Comparison of ENCODE assay signal across 20 cellular contexts in the genomic region with DNA sequence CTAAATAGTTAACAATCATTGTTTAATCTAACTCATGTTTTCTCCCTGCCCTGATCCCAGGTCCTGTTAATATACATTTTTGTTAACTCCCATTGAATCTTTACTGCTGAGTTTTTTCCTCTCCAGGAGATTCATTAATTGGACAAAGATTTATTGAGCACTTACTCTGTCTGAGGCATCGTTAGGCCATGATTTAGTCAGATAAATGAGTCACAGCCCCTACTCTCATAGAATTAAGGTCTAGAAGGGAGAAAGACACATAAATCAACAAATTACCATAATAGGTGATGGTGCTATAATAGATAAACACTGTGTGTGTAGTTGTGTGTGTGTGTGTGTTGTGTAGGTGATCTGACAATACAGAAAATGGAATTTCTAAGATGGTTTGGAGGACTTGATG.
DNase-seq lines count a peak whose midpoint lies in the region; ATAC-seq and TF ChIP-seq lines count a peak whose summit lies in the region.
"Had no signal": no experiment of that assay in that cellular context is flagged by ENCODE, and none has a peak within 500 bp of the region (broad histone marks: within the 10 kb centered on the region; RNA-seq: fewer than 3 reads in every experiment).

No MANE protein-coding gene starts in this region.

- no peaks in the 10 kb centered on the region for H3K9me2 ChIP-seq in SK-N-SH

- no peaks in the 10 kb centered on the region for H4K20me1 ChIP-seq in SK-N-SH (ENCODE audit: insufficient read depth)
- H4K20me1 ChIP-seq: BLaER1 had no signal

- WGBS in SK-N-SH (ENCODE audit: low lambda C conversion rate) = 3% methylated on average over 1 of the region's 1 CpG

- no peak for TF ChIP-seq CTCF in SK-N-SH (IDR thresholded peaks at IDR 0.05)
- TF ChIP-seq CTCF in fibroblast of villous mesenchyme (IDR thresholded peaks at IDR 0.05; ENCODE audit: insufficient read depth, low read depth, low read length) = no peak

- CTCF ChIA-PET in SK-N-SH (lab: Yijun Ruan, JAX) = no interaction called here

- TF ChIP-seq EP300 in SK-N-SH (IDR thresholded peaks at IDR 0.05; ENCODE audit: borderline replicate concordance in 1 of 2, low read depth in 1 of 2, low read length in 1 of 2) = no peak

- H3K79me2 ChIP-seq in SK-N-SH (ENCODE audit: insufficient read depth) = no peaks in the 10 kb centered on the region

- H3K9ac ChIP-seq in SK-N-SH = no peak overlapping the region
- H3K9ac ChIP-seq: BLaER1 had no signal

- no peak overlapping the region for H3K4me2 ChIP-seq in SK-N-SH
- H3K4me2 ChIP-seq: A549, BLaER1, GM23338 had no signal

- no peaks in the 10 kb centered on the region for H3K9me3 ChIP-seq in SK-N-SH
- H3K9me3 ChIP-seq: A549 had no signal

- no peak for ATAC-seq in SK-N-SH treated with all-trans-retinoic acid at 6 μM for 48 hours
- ATAC-seq: A549; CD8-positive, alpha-beta T cell; GM23338; HepG2 had no signal

- TF ChIP-seq RAD21 in SK-N-SH (IDR thresholded peaks at IDR 0.05; ENCODE audit: low read length) = no peak

- POLR2A ChIA-PET in SK-N-SH (lab: Yijun Ruan, JAX) = no interaction called here

- no peak overlapping the region for H3K27ac ChIP-seq in SK-N-SH (ENCODE audit: low read depth in 2 of 2, low read length in 1 of 2)
- H3K27ac ChIP-seq: 22Rv1, A549, BLaER1 had no signal

- H3K36me3 ChIP-seq in SK-N-SH (replicated peaks in 1 of 2; ENCODE audit: control insufficient read depth in 1 of 2, insufficient read depth in 2 of 2, low read length in 1 of 2) = no peaks in the 10 kb centered on the region
- H3K36me3 ChIP-seq: BLaER1 had no signal

- no peak overlapping the region for H2AFZ ChIP-seq in SK-N-SH (ENCODE audit: low read depth)
- H2AFZ ChIP-seq: GM23338 had no signal

- peaks cover 4% of the 10 kb centered on the region for H3F3A ChIP-seq in SK-N-SH (replicated peaks; ENCODE audit: insufficient read depth)

- DNase-seq in SK-N-SH (no peak), NCI-H69 (lab: John Stamatoyannopoulos, UW) (peak; percentile 16), fibroblast of villous mesenchyme (ENCODE audit: low read depth) (peak; percentile 33), CD1c-positive myeloid dendritic cell (ENCODE audit: extremely low spot score) (no peak), NCI-H1417 treated with DMSO at 0.1 percent for 48 hours (lab: John Stamatoyannopoulos, UW) (no peak)
- no peak for DNase-seq in activated CD8-positive, alpha-beta memory T cell treated with anti-CD3 and anti-CD28 coated beads, Interleukin-2, amount 50 U/mL, for 4 hours
- DNase-seq: Calu3; CD8-positive, alpha-beta T cell; DMS53; DND-41; EL; HCEC 1CT; HFFc6; KBM-7 had no signal

- no peaks in the 10 kb centered on the region for H3K4me1 ChIP-seq in SK-N-SH (ENCODE audit: control insufficient read depth in 1 of 2, insufficient read depth in 2 of 2, low read depth in 1 of 2, low read length in 1 of 2)
- H3K4me1 ChIP-seq: A549, BLaER1 had no signal

- H3K4me3 ChIP-seq in SK-N-SH (ENCODE audit: low read depth in 2 of 2, low read length in 1 of 2) (no peak overlapping the region), fibroblast of villous mesenchyme (ENCODE audit: low read depth, low read length) (no peak overlapping the region)
- H3K4me3 ChIP-seq: A549, BLaER1, GM23338 had no signal

- no peaks in the 10 kb centered on the region for H3K27me3 ChIP-seq in SK-N-SH (ENCODE audit: insufficient read depth)
- H3K27me3 ChIP-seq: BLaER1 had no signal

TF ChIP-seq in SK-N-SH treated with all-trans-retinoic acid at 6 μM for 48 hours, 23 proteins besides CTCF, POLR2A, EP300 and RAD21:
- TF ChIP-seq ZNF70 (CRISPR knock-in tag; IDR thresholded peaks at IDR 0.05) (no peak), TOX (CRISPR knock-in tag; IDR thresholded peaks at IDR 0.05; ENCODE audit: borderline replicate concordance) (no peak), ZC3H10 (CRISPR knock-in tag; IDR thresholded peaks at IDR 0.05) (no peak), ZNF8 (CRISPR knock-in tag; IDR thresholded peaks at IDR 0.05) (no peak), OSR1 (CRISPR knock-in tag; IDR thresholded peaks at IDR 0.05) (no peak), ISL1 (CRISPR knock-in tag; IDR thresholded peaks at IDR 0.05) (0 out of 2 replicates have a peak, but pooled peaks have one; percentile 15)
- TF ChIP-seq, protein P1, sequence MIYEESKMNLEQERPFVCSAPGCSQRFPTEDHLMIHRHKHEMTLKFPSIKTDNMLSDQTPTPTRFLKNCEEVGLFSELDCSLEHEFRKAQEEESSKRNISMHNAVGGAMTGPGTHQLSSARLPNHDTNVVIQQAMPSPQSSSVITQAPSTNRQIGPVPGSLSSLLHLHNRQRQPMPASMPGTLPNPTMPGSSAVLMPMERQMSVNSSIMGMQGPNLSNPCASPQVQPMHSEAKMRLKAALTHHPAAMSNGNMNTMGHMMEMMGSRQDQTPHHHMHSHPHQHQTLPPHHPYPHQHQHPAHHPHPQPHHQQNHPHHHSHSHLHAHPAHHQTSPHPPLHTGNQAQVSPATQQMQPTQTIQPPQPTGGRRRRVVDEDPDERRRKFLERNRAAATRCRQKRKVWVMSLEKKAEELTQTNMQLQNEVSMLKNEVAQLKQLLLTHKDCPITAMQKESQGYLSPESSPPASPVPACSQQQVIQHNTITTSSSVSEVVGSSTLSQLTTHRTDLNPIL (CRISPR knock-in tag; IDR thresholded peaks at IDR 0.05; ENCODE audit: low read depth) = no peak

TF ChIP-seq in SK-N-SH, 30 proteins besides CTCF, POLR2A, EP300 and RAD21 (continues in another document):
- no peak for TF ChIP-seq RFX5 (IDR thresholded peaks at IDR 0.05; ENCODE audit: low read length)
- TF ChIP-seq SIN3A (IDR thresholded peaks at IDR 0.05; ENCODE audit: borderline replicate concordance, low read depth, low read length) = no peak
- TF ChIP-seq CHD2 (IDR thresholded peaks at IDR 0.05; ENCODE audit: low read length, partially characterized antibody) = no peak
- TF ChIP-seq POLR2AphosphoS5 (IDR thresholded peaks at IDR 0.05; ENCODE audit: low read depth, low read length) = no peak
- TF ChIP-seq GABPA (IDR thresholded peaks at IDR 0.05; ENCODE audit: low read depth) = no peak
- no peak for TF ChIP-seq TEAD4 (IDR thresholded peaks at IDR 0.05; ENCODE audit: borderline replicate concordance, insufficient read depth)
- no peak for TF ChIP-seq USF2 (IDR thresholded peaks at IDR 0.05; ENCODE audit: borderline replicate concordance, low read depth, low read length)
- TF ChIP-seq REST (IDR thresholded peaks at IDR 0.05; ENCODE audit: low read depth, low read length) = no peak
- TF ChIP-seq FOSL2 (IDR thresholded peaks at IDR 0.05; ENCODE audit: borderline replicate concordance, low read depth) = no peak
- TF ChIP-seq RCOR1 (IDR thresholded peaks at IDR 0.05; ENCODE audit: low read length) = no peak
- TF ChIP-seq TCF12 (IDR thresholded peaks at IDR 0.05) = no peak
- no peak for TF ChIP-seq EZH2phosphoT487 (IDR thresholded peaks at IDR 0.05; ENCODE audit: borderline replicate concordance, low read depth)
- no peak for TF ChIP-seq IRF3 (IDR thresholded peaks at IDR 0.05; ENCODE audit: low read depth, low read length)

Comparison
In these comparisons a context has a peak if more than half of its experiments do, and no peak if none do; other contexts are left out.
1. DNase-seq: peak in NCI-H69 (single experiment) and fibroblast of villous mesenchyme (single experiment); none in SK-N-SH (single experiment), CD1c-positive myeloid dendritic cell (single experiment), NCI-H1417 treated with DMSO at 0.1 percent for 48 hours (single experiment) and activated CD8-positive, alpha-beta memory T cell treated with anti-CD3 and anti-CD28 coated beads, Interleukin-2, amount 50 U/mL, for 4 hours (single experiment).